Comparison of ENCODE assay signal across 24 cellular contexts in genomic region chr2:39541011-39541930, GRCh38.
DNase-seq lines count a peak whose midpoint lies in the region; ATAC-seq, FAIRE-seq and TF ChIP-seq lines count a peak whose summit lies in the region.
"Had no signal": no experiment of that assay in that cellular context is flagged by ENCODE, and none has a peak within 500 bp of the region (broad histone marks: within the 10 kb centered on the region; RNA-seq: fewer than 3 reads in every experiment).

No MANE protein-coding gene starts in this region.

- no peaks in the 10 kb centered on the region for H3K79me2 ChIP-seq in endothelial cell of umbilical vein (ENCODE audit: control insufficient read depth, insufficient read depth, low read length)

- H3K79me1 ChIP-seq in mesenchymal stem cell (replicated peaks; ENCODE audit: low read length, poor library complexity, severe bottlenecking) = no peaks in the 10 kb centered on the region

- H3K9me3 Mint-ChIP-seq in type B pancreatic cell = no peaks in the 10 kb centered on the region
- H3K9me3 Mint-ChIP-seq: central memory CD8-positive, alpha-beta T cell had no signal

- no peaks in the 10 kb centered on the region for H3K4me1 ChIP-seq in endothelial cell of umbilical vein (ENCODE audit: control insufficient read depth, extremely low read depth, insufficient read depth, low read length)
- H3K4me1 ChIP-seq in stomach = peaks cover 6 to 13% (median 8%) of the 10 kb centered on the region in 4 donors
- H3K4me1 ChIP-seq in mesenchymal stem cell (ENCODE audit: control insufficient read depth, insufficient read depth, low read depth, low read length) = no peaks in the 10 kb centered on the region
- H3K4me1 ChIP-seq: foreskin keratinocyte, suprapubic skin, vagina had no signal

- ATAC-seq in left lobe of liver (peak; percentile 62), GM21576 (IDR thresholded peaks at IDR 0.05; ENCODE audit: unreplicated experiment) (no peak)
- ATAC-seq: activated CD8-positive, alpha-beta memory T cell treated with anti-CD3 and anti-CD28 coated beads, Interleukin-2, amount 10 ng/mL, durations not matched to agents 7 days and 5 days; activated T-cell treated with anti-CD3 and anti-CD28 coated beads, Interleukin-2, amount 50 U/mL, for 72 hours; foreskin keratinocyte; HCT116 had no signal

- H3K14ac ChIP-seq in mesenchymal stem cell (ENCODE audit: low read length in 2 of 2) = no peak overlapping the region

- no peak overlapping the region for H3K9ac ChIP-seq in endothelial cell of umbilical vein (replicated peaks; ENCODE audit: extremely low read depth, insufficient read depth, low read length)
- no peak overlapping the region for H3K9ac ChIP-seq in mesenchymal stem cell (ENCODE audit: low read length)

- no peak overlapping the region for H3K4ac ChIP-seq in mesenchymal stem cell (ENCODE audit: low read depth in 1 of 2, low read length in 2 of 2)

- peaks cover 13% of the 10 kb centered on the region for H3K4me1 Mint-ChIP-seq in type B pancreatic cell (ENCODE audit: unreplicated experiment)
- H3K4me1 Mint-ChIP-seq: central memory CD8-positive, alpha-beta T cell had no signal

- no peaks in the 10 kb centered on the region for H3K27me3 Mint-ChIP-seq in type B pancreatic cell

- no peak overlapping the region for H4K8ac ChIP-seq in mesenchymal stem cell (ENCODE audit: low read length)

- H3K9me1 ChIP-seq in endothelial cell of umbilical vein (replicated peaks; ENCODE audit: control insufficient read depth, extremely low read depth, insufficient read depth, low read length) = no peaks in the 10 kb centered on the region

- intact Hi-C loops in endothelial cell of umbilical vein (cut with micrococcal nuclease) (no loop called here), stomach (cut with DNase I; ENCODE audit: low total_unique reads) (no loop called here)

- WGBS in stomach, 5 donors = 67 to 84% (median 72%) methylated on average over 9 of the region's 9 CpGs
- 94% methylated on average over 9 of the region's 9 CpGs for WGBS in mesenchymal stem cell

- no peak overlapping the region for H3K18ac ChIP-seq in mesenchymal stem cell (ENCODE audit: low read depth in 1 of 2, low read length in 2 of 2)

- no peaks in the 10 kb centered on the region for H3K36me3 ChIP-seq in endothelial cell of umbilical vein (ENCODE audit: control insufficient read depth in 2 of 2, extremely low read depth in 1 of 2, insufficient read depth in 2 of 2, low read length in 2 of 2)
- no peaks in the 10 kb centered on the region for H3K36me3 ChIP-seq in stomach
- H3K36me3 ChIP-seq in mesenchymal stem cell (ENCODE audit: control insufficient read depth in 1 of 2, insufficient read depth in 2 of 2, low read depth in 1 of 2, low read length in 2 of 2) = no peaks in the 10 kb centered on the region
- H3K36me3 ChIP-seq: suprapubic skin, vagina had no signal

- no peak overlapping the region for H3K27ac Mint-ChIP-seq in type B pancreatic cell
- H3K27ac Mint-ChIP-seq: activated CD4-positive, alpha-beta T cell treated with anti-CD3 and anti-CD28 coated beads, Interleukin-2, amount 10 ng/mL, durations not matched to agents 24 days and 14 days; activated CD8-positive, alpha-beta memory T cell treated with anti-CD3 and anti-CD28 coated beads, Interleukin-2, amount 10 ng/mL, durations not matched to agents 7 days and 5 days; activated T-cell treated with anti-CD3 and anti-CD28 coated beads, Interleukin-2, amount 50 U/mL, for 72 hours had no signal

- no peaks in the 10 kb centered on the region for H3K9me3 ChIP-seq in endothelial cell of umbilical vein (replicated peaks; ENCODE audit: control insufficient read depth, insufficient read depth, low read length)
- H3K9me3 ChIP-seq in stomach = no peaks in the 10 kb centered on the region
- H3K9me3 ChIP-seq in mesenchymal stem cell (ENCODE audit: control insufficient read depth, low read length) = no peaks in the 10 kb centered on the region
- H3K9me3 ChIP-seq: suprapubic skin, vagina had no signal

- dilution Hi-C loops in endothelial cell of umbilical vein (cut with MboI; ENCODE audit: extremely low pct_ligation_motif_present, low sequenced_read_pairs) = no loop called here

- no peak for DNase-seq in HTR-8/SVneo (ENCODE audit: insufficient read length, low spot score)
- peak; percentile 64 for DNase-seq in endothelial cell of umbilical vein (ENCODE audit: low read depth, low spot score)
- no peak for DNase-seq in left lobe of liver (ENCODE audit: low spot score)
- DNase-seq in stomach = no peak
- DNase-seq in mesenchymal stem cell = no peak
- DNase-seq in type B pancreatic cell (ENCODE audit: extremely low spot score, unreplicated experiment) = no peak
- DNase-seq: activated CD4-positive, alpha-beta T cell treated with anti-CD3 and anti-CD28 coated beads, Interleukin-2, amount 10 ng/mL, durations not matched to agents 24 days and 14 days; activated CD8-positive, alpha-beta memory T cell treated with anti-CD3 and anti-CD28 coated beads, Interleukin-2, amount 10 ng/mL, durations not matched to agents 7 days and 5 days; activated naive CD4-positive, alpha-beta T cell treated with Interleukin-2 at 50 U/mL for 16 hours; activated T-cell treated with anti-CD3 and anti-CD28 coated beads, Interleukin-2, amount 50 U/mL, for 72 hours; DND-41; foreskin keratinocyte; NCI-H2081; NCI-H345; NCI-H774 had no signal

- TF ChIP-seq CTCF in endothelial cell of umbilical vein (IDR thresholded peaks at IDR 0.05; ENCODE audit: extremely low read depth in 1 of 2, insufficient read depth in 1 of 2, low read depth in 1 of 2, low read length in 2 of 2) (no peak), stomach (IDR thresholded peaks at IDR 0.05) (no peak), type B pancreatic cell (conservative IDR thresholded peaks at IDR 0.05) (no peak)

- H3K4me2 ChIP-seq in endothelial cell of umbilical vein (ENCODE audit: insufficient read depth, low read length) (no peak overlapping the region), mesenchymal stem cell (ENCODE audit: low read length, poor library complexity, severe bottlenecking) (no peak overlapping the region)

- POLR2A ChIA-PET in endothelial cell of umbilical vein (lab: Charles Lee) = no interaction called here

- CTCF ChIA-PET in endothelial cell of umbilical vein (lab: Charles Lee) = interaction anchor here (1.9 kb wide), 1 partner anchor 11 kb away, joined by 8 read pairs; no protein-coding TSS in a partner anchor

- no peak overlapping the region for H3K23ac ChIP-seq in mesenchymal stem cell (ENCODE audit: low read length in 2 of 2)

- TF ChIP-seq EP300 in stomach (IDR thresholded peaks at IDR 0.05) = no peak

- H2BK12ac ChIP-seq in mesenchymal stem cell (ENCODE audit: low read length in 2 of 2) = no peak overlapping the region

- FAIRE-seq in HTR-8/SVneo (lab: Jason Lieb, UNC) = peak; percentile 72
- no peak for FAIRE-seq in endothelial cell of umbilical vein (lab: Jason Lieb, UNC)

- H2BK120ac ChIP-seq in mesenchymal stem cell (ENCODE audit: low read depth, low read length) = no peak overlapping the region

- no peak overlapping the region for H3K27ac ChIP-seq in endothelial cell of umbilical vein (ENCODE audit: insufficient read depth, low read depth, low read length)
- H3K27ac ChIP-seq in stomach = peak overlapping the region in 4 of 5 donors; percentile 30 to 67 (median 52)
- no peak overlapping the region for H3K27ac ChIP-seq in mesenchymal stem cell (ENCODE audit: low read length, poor library complexity, severe bottlenecking)
- H3K27ac ChIP-seq: C4-2B, foreskin keratinocyte, skin epidermis, suprapubic skin, vagina, VCaP had no signal

- TF ChIP-seq POLR2A in endothelial cell of umbilical vein (IDR thresholded peaks at IDR 0.05; ENCODE audit: low read depth, low read length) (no peak), stomach (IDR thresholded peaks at IDR 0.05) (no peak)

- no peak overlapping the region for H2BK5ac ChIP-seq in mesenchymal stem cell (ENCODE audit: low read depth, low read length, poor library complexity, severe bottlenecking)

- H4K91ac ChIP-seq in mesenchymal stem cell (ENCODE audit: low read length) = no peak overlapping the region

- H2AFZ ChIP-seq in endothelial cell of umbilical vein (ENCODE audit: low read depth, low read length) = no peak overlapping the region
- H2AFZ ChIP-seq in mesenchymal stem cell (ENCODE audit: low read depth, low read length) = no peak overlapping the region

- no peaks in the 10 kb centered on the region for H3K36me3 Mint-ChIP-seq in type B pancreatic cell
- H3K36me3 Mint-ChIP-seq: activated CD8-positive, alpha-beta memory T cell treated with anti-CD3 and anti-CD28 coated beads, Interleukin-2, amount 10 ng/mL, durations not matched to agents 7 days and 5 days had no signal

- H3K4me3 Mint-ChIP-seq in type B pancreatic cell = no peak overlapping the region
- H3K4me3 Mint-ChIP-seq: activated CD4-positive, alpha-beta T cell treated with anti-CD3 and anti-CD28 coated beads, Interleukin-2, amount 10 ng/mL, durations not matched to agents 24 days and 14 days; activated CD8-positive, alpha-beta memory T cell treated with anti-CD3 and anti-CD28 coated beads, Interleukin-2, amount 10 ng/mL, durations not matched to agents 7 days and 5 days; activated T-cell treated with anti-CD3 and anti-CD28 coated beads, Interleukin-2, amount 50 U/mL, for 72 hours; central memory CD8-positive, alpha-beta T cell had no signal

- no peak overlapping the region for H2AK5ac ChIP-seq in mesenchymal stem cell (ENCODE audit: low read length, severe bottlenecking)

- H4K20me1 ChIP-seq in endothelial cell of umbilical vein (replicated peaks; ENCODE audit: control insufficient read depth, extremely low read depth, insufficient read depth, low read length) = no peaks in the 10 kb centered on the region

- no peak overlapping the region for H2BK15ac ChIP-seq in mesenchymal stem cell (ENCODE audit: low read depth, poor library complexity, severe bottlenecking)

- no peak overlapping the region for H3K4me3 ChIP-seq in endothelial cell of umbilical vein (replicated peaks in 1 of 3; ENCODE audit: insufficient read depth in 1 of 3, low read depth in 1 of 3, low read length in 3 of 3)
- H3K4me3 ChIP-seq in stomach = no peak overlapping the region
- H3K4me3 ChIP-seq in mesenchymal stem cell (ENCODE audit: insufficient read depth in 1 of 2, low read depth in 1 of 2, low read length in 2 of 2) = no peak overlapping the region
- H3K4me3 ChIP-seq: lung, skin epidermis, suprapubic skin, vagina had no signal

- no TSS peak for BruUV-seq in endothelial cell of umbilical vein (replicated peaks; lab: Mats Ljungman, UMichigan)

- H3K27me3 ChIP-seq in endothelial cell of umbilical vein (ENCODE audit: control insufficient read depth in 2 of 2, insufficient read depth in 2 of 2, low read length in 2 of 2) (no peaks in the 10 kb centered on the region), stomach (no peaks in the 10 kb centered on the region), mesenchymal stem cell (ENCODE audit: control insufficient read depth in 1 of 2, insufficient read depth in 1 of 2, low read length in 2 of 2) (no peaks in the 10 kb centered on the region)
- H3K27me3 ChIP-seq: foreskin keratinocyte, suprapubic skin, vagina had no signal

TF ChIP-seq in endothelial cell of umbilical vein, 7 proteins besides CTCF, POLR2A, EP300 and RAD21 (continues in another document):
- TF ChIP-seq JUN (IDR thresholded peaks at IDR 0.05; ENCODE audit: borderline replicate concordance, insufficient read depth, insufficient read length, low read depth) = peak; percentile 57

Comparison
In these comparisons a context has a peak if more than half of its experiments do, and no peak if none do; other contexts are left out.
1. H3K27ac ChIP-seq: peak in stomach (4 of 5); none in endothelial cell of umbilical vein (single experiment) and mesenchymal stem cell (single experiment).